ENCODE assay signal across 8 cellular contexts in genomic region chr13:77928909-77929308, GRCh38. TPM values are rescaled to one million over a fixed set of nuclear protein-coding genes. Genes with fewer than 3 reads are reported as not detected.
DNase-seq lines count a peak whose midpoint lies in the region; ATAC-seq and TF ChIP-seq lines count a peak whose summit lies in the region.

No MANE protein-coding gene starts in this region.

- H3K4me3 ChIP-seq in GM12864 (ENCODE audit: low read depth, low read length) (no peak overlapping the region), Panc1 (ENCODE audit: low read depth in 2 of 2, low read length in 2 of 2) (no peak overlapping the region), psoas muscle (no peak overlapping the region)

- CTCF ChIA-PET in Panc1 (lab: Charles Lee) = interaction anchor here (0.7 kb wide), 1 partner anchor 208 kb away, joined by 3 read pairs; no protein-coding TSS in a partner anchor

- 5 to 10% (median 9%) methylated on average over 2 of the region's 2 CpGs for WGBS in psoas muscle, 3 donors

- H3K9me3 ChIP-seq in Panc1 (ENCODE audit: control insufficient read depth, insufficient read depth, low read depth, low read length) = no peaks in the 10 kb centered on the region
- no peaks in the 10 kb centered on the region for H3K9me3 ChIP-seq in psoas muscle

- no peaks in the 10 kb centered on the region for H3K4me1 ChIP-seq in Panc1 (ENCODE audit: control insufficient read depth, insufficient read depth, low read length)
- no peaks in the 10 kb centered on the region for H3K4me1 ChIP-seq in psoas muscle

- peak; percentile 24 for DNase-seq in GM12864 (ENCODE audit: low read depth)
- DNase-seq in Panc1 (ENCODE audit: low read depth, low spot score) = peak; percentile 8
- DNase-seq in psoas muscle = no peak
- DNase-seq in NCI-H82 (lab: John Stamatoyannopoulos, UW) = no peak
- no peak for DNase-seq in GDM1 (lab: John Stamatoyannopoulos, UW)
- DNase-seq in iPS-NIHi11 (ENCODE audit: low spot score) = no peak

- in situ Hi-C loops in Panc1 (cut with HindIII; ENCODE audit: low pct_unique_long_range_greater_than_20kb, low sequenced_read_pairs) = no loop called here

- ATAC-seq in GM19438 (IDR thresholded peaks at IDR 0.05; ENCODE audit: low read depth, unreplicated experiment) (peak; percentile 63), HG03045 (IDR thresholded peaks at IDR 0.05; ENCODE audit: unreplicated experiment) (peak; percentile 85), Panc1 (no peak), psoas muscle (no peak)

- H3K27me3 ChIP-seq in Panc1 (ENCODE audit: control insufficient read depth, insufficient read depth, low read length) (no peaks in the 10 kb centered on the region), psoas muscle (ENCODE audit: insufficient read depth in 3 of 3, low read length in 2 of 3) (no peaks in the 10 kb centered on the region)

- no peaks in the 10 kb centered on the region for H3K36me3 ChIP-seq in Panc1 (ENCODE audit: control insufficient read depth, insufficient read depth, low read length)
- no peaks in the 10 kb centered on the region for H3K36me3 ChIP-seq in psoas muscle (ENCODE audit: insufficient read depth in 1 of 2, low read depth in 1 of 2)

- no TSS peak for BruUV-seq in Panc1 (replicated peaks; lab: Mats Ljungman, UMichigan)

- no peak overlapping the region for H3K27ac ChIP-seq in Panc1 (ENCODE audit: low read length)
- H3K27ac ChIP-seq in psoas muscle = no peak overlapping the region

- TF ChIP-seq CTCF in GM12864 (IDR thresholded peaks at IDR 0.05; ENCODE audit: low read depth, low read length, missing control alignments) (no peak), Panc1 (IDR thresholded peaks at IDR 0.05) (no peak), psoas muscle (IDR thresholded peaks at IDR 0.05) (no peak)

- intact Hi-C loops in Panc1 (cut with micrococcal nuclease; ENCODE audit: unreplicated experiment) (no loop called here), psoas muscle (cut with DNase I) (no loop called here)

- POLR2A ChIA-PET in Panc1 (lab: Charles Lee) = no interaction called here

RNA-seq across cellular contexts. Expression of gene EDNRB, which starts 10.3 kb away (rescaled TPM):
- 0.18 TPM for total RNA-seq in Panc1 (2021; ENCODE audit: unreplicated experiment)
- 0.22 TPM for polyA plus RNA-seq in Panc1 (2012; ENCODE audit: insufficient read length)
- 10 to 100 TPM in 2 of 4 donors, 1 to 10 TPM in 2; 7.1 to 12.4 (median 9.3) TPM for total RNA-seq in psoas muscle
- 1 to 10 TPM; 6.0 to 6.3 (median 6.2) TPM for polyA plus RNA-seq in psoas muscle

Comparison
In these comparisons a context has a peak if more than half of its experiments do, and no peak if none do; other contexts are left out.
1. DNase-seq: peak in GM12864 (single experiment) and Panc1 (single experiment); none in psoas muscle (0 of 2), NCI-H82 (single experiment), GDM1 (single experiment) and iPS-NIHi11 (single experiment).
2. ATAC-seq: peak in GM19438 (single experiment) and HG03045 (single experiment); none in Panc1 (single experiment) and psoas muscle (0 of 4).